In the genomic region with DNA sequence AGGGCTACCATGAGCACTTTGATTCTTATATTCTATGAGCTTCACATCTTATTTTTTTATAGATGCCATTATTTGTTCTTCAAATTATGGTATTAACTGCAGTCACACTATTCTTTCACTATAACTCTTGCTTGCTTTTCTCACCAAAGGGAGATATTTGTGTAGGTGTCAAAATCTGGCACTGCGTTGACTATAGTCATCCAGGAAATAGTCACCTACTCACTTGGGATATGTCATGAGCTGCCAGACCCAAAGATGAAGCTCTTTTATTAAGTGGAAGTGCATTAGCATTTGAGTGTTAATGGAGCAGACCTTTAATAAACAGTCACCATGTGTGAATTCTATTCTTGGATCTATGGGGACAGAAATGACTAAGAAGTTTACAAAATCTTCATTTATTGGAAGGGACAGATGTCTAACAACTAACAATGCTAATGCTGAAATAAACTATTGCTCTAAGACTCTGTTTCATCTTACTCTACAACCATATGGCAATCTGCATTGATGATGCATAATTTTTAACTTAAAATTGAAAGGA, we compare ENCODE assay signal across 1 cellular context.
TF ChIP-seq lines count a peak whose summit lies in the region.

No MANE protein-coding gene starts in this region.

TF ChIP-seq in WTC11, 78 proteins besides CTCF, POLR2A, EP300 and RAD21 (continued from another document):
- TF ChIP-seq, protein P1, sequence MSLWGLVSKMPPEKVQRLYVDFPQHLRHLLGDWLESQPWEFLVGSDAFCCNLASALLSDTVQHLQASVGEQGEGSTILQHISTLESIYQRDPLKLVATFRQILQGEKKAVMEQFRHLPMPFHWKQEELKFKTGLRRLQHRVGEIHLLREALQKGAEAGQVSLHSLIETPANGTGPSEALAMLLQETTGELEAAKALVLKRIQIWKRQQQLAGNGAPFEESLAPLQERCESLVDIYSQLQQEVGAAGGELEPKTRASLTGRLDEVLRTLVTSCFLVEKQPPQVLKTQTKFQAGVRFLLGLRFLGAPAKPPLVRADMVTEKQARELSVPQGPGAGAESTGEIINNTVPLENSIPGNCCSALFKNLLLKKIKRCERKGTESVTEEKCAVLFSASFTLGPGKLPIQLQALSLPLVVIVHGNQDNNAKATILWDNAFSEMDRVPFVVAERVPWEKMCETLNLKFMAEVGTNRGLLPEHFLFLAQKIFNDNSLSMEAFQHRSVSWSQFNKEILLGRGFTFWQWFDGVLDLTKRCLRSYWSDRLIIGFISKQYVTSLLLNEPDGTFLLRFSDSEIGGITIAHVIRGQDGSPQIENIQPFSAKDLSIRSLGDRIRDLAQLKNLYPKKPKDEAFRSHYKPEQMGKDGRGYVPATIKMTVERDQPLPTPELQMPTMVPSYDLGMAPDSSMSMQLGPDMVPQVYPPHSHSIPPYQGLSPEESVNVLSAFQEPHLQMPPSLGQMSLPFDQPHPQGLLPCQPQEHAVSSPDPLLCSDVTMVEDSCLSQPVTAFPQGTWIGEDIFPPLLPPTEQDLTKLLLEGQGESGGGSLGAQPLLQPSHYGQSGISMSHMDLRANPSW (CRISPR knock-in tag; conservative IDR thresholded peaks at IDR 0.05; ENCODE audit: low read depth): no peak
- TF ChIP-seq ZNF423 (CRISPR knock-in tag; IDR thresholded peaks at IDR 0.05) (no peak), TEAD1 (CRISPR knock-in tag; IDR thresholded peaks at IDR 0.05) (no peak), NFYB (CRISPR knock-in tag; conservative IDR thresholded peaks at IDR 0.05; ENCODE audit: low read depth) (no peak), SMAD4 (CRISPR knock-in tag; IDR thresholded peaks at IDR 0.05) (no peak), GRHL2 (CRISPR knock-in tag; IDR thresholded peaks at IDR 0.05; ENCODE audit: insufficient replicate concordance, severe bottlenecking) (no peak), PRRX2 (CRISPR knock-in tag; IDR thresholded peaks at IDR 0.05) (no peak), TCF7 (CRISPR knock-in tag; IDR thresholded peaks at IDR 0.05; ENCODE audit: low read depth) (no peak), EMX1 (CRISPR knock-in tag; IDR thresholded peaks at IDR 0.05) (no peak), GABPB1 (CRISPR knock-in tag; IDR thresholded peaks at IDR 0.05) (no peak), ZNF121 (CRISPR knock-in tag; IDR thresholded peaks at IDR 0.05) (no peak), FOXJ3 (CRISPR knock-in tag; IDR thresholded peaks at IDR 0.05; ENCODE audit: borderline replicate concordance) (no peak), ZNF232 (CRISPR knock-in tag; IDR thresholded peaks at IDR 0.05) (no peak)
- TF ChIP-seq, protein P2, sequence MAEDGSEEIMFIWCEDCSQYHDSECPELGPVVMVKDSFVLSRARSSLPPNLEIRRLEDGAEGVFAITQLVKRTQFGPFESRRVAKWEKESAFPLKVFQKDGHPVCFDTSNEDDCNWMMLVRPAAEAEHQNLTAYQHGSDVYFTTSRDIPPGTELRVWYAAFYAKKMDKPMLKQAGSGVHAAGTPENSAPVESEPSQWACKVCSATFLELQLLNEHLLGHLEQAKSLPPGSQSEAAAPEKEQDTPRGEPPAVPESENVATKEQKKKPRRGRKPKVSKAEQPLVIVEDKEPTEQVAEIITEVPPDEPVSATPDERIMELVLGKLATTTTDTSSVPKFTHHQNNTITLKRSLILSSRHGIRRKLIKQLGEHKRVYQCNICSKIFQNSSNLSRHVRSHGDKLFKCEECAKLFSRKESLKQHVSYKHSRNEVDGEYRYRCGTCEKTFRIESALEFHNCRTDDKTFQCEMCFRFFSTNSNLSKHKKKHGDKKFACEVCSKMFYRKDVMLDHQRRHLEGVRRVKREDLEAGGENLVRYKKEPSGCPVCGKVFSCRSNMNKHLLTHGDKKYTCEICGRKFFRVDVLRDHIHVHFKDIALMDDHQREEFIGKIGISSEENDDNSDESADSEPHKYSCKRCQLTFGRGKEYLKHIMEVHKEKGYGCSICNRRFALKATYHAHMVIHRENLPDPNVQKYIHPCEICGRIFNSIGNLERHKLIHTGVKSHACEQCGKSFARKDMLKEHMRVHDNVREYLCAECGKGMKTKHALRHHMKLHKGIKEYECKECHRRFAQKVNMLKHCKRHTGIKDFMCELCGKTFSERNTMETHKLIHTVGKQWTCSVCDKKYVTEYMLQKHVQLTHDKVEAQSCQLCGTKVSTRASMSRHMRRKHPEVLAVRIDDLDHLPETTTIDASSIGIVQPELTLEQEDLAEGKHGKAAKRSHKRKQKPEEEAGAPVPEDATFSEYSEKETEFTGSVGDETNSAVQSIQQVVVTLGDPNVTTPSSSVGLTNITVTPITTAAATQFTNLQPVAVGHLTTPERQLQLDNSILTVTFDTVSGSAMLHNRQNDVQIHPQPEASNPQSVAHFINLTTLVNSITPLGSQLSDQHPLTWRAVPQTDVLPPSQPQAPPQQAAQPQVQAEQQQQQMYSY (CRISPR knock-in tag; IDR thresholded peaks at IDR 0.05): no peak
